Comparison of ENCODE assay signal across 8 cellular contexts in the genomic region with DNA sequence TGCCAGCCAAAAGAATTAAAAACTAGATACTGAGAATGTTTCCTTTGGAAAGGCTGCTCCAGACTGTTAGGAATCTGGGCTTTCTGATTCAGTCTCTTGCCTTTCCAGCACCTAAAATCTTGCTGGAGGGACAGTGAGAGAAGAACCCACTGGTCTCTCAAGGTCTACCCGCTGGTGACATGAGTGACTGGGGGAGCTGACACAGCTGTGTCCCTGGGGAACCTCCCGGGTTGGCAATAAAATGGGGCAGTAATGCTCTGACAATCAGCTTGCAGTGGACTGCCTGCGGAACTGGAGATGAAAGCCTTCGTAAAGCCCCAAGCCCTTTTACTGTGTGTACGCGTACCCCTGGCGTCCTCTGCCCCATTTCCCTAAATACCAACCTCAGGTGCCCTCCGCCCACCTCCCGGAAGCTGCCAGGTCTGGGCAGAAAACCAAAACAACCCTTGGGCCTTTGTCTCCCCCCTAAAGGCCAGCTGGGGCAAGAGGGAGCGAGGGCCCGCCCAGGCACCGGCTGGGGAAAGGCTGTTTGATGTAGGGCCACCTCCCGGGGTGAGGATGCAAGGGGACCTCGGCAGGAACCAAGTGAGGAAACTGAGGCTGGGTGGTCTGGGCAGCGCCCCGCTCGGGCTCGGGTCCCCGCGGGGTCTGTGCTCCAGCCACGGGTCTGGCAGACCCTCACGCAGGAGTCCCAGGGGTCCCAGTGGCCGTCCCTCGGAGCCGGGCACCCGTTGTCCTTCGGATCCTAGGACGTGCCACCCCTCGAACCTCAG. TPM values are rescaled to one million over a fixed set of nuclear protein-coding genes. Genes with fewer than 3 reads are reported as not detected.
DNase-seq lines count a peak whose midpoint lies in the region; ATAC-seq and TF ChIP-seq lines count a peak whose summit lies in the region.

No MANE protein-coding gene starts in this region.

- TF ChIP-seq EP300 in upper lobe of left lung (IDR thresholded peaks at IDR 0.05), result no peak

- H3K4me3 Mint-ChIP-seq in activated CD4-positive, alpha-beta T cell treated with anti-CD3 and anti-CD28 coated beads for 36 hours, result peak overlapping the region; percentile 89

- DNase-seq in activated CD4-positive, alpha-beta T cell treated with anti-CD3 and anti-CD28 coated beads for 36 hours, result peak; percentile 61
- DNase-seq in activated CD4-positive, alpha-beta T cell treated with anti-CD3 and anti-CD28 coated beads for 1 hour, result no peak
- DNase-seq in upper lobe of left lung (peak; percentile 44 to 84), DMS153 treated with DMSO at 0.1 percent for 48 hours (lab: John Stamatoyannopoulos, UW; ENCODE audit: unreplicated experiment) (no peak), activated gamma-delta T cell (lab: John Stamatoyannopoulos, UW) (no peak)

- POLR2A ChIA-PET in activated CD4-positive, alpha-beta T cell treated with anti-CD3 and anti-CD28 coated beads for 36 hours (lab: Charles Lee), result interaction anchor here (0.6 kb wide), 1 partner anchor 80 kb away, joined by 3 read pairs; no protein-coding TSS in a partner anchor

- H3K36me3 Mint-ChIP-seq in activated CD4-positive, alpha-beta T cell treated with anti-CD3 and anti-CD28 coated beads for 36 hours (ENCODE audit: low read depth), result peaks cover 17% of the 10 kb centered on the region

- intact Hi-C loops in activated CD4-positive, alpha-beta T cell treated with anti-CD3 and anti-CD28 coated beads for 36 hours (cut with DNase I, micrococcal nuclease), result loop anchor here (1.0 to 5.0 kb wide), 9 partner anchors 64 to 741 kb away; partner anchors contain the start of genes NAP1L4 (in 2 of the 2), NUP98 (in 1 of the 2), TSSC4 (in 1 of the 2) and ZNF195 (in 1 of the 2)

- peaks cover 12% of the 10 kb centered on the region for H3K4me1 ChIP-seq in mucosa of stomach (ENCODE audit: control insufficient read depth, insufficient read depth, low read length)
- peaks cover 13 to 31% (median 22%) of the 10 kb centered on the region in 4 donors for H3K4me1 ChIP-seq in upper lobe of left lung

- CTCF ChIA-PET in activated CD4-positive, alpha-beta T cell treated with anti-CD3 and anti-CD28 coated beads for 36 hours (lab: Charles Lee), result interaction anchor here (0.8 to 0.9 kb wide), 2 partner anchors 35 to 42 kb away, joined by 4 to 5 read pairs; no protein-coding TSS in a partner anchor

- 12 to 16% methylated on average over 12 to 13 of the region's 29 CpGs for WGBS in upper lobe of left lung, 2 donors

- H3K9me3 Mint-ChIP-seq in activated CD4-positive, alpha-beta T cell treated with anti-CD3 and anti-CD28 coated beads for 36 hours (ENCODE audit: low read depth), result no peaks in the 10 kb centered on the region

- peak overlapping the region; percentile 65 for H3K27ac ChIP-seq in cingulate gyrus (ENCODE audit: low read depth, low read length)
- peak overlapping the region; percentile 86 to 93 (median 93) for H3K27ac ChIP-seq in upper lobe of left lung

- no peak for TF ChIP-seq CTCF in upper lobe of left lung (IDR thresholded peaks at IDR 0.05)

- no peaks in the 10 kb centered on the region for H3K27me3 Mint-ChIP-seq in activated CD4-positive, alpha-beta T cell treated with anti-CD3 and anti-CD28 coated beads for 36 hours

- H3K4me3 ChIP-seq in mucosa of stomach (ENCODE audit: low read length) (peak overlapping the region; percentile 94), upper lobe of left lung (peak overlapping the region; percentile 88 to 98 (median 92))

- H3K36me3 ChIP-seq in mucosa of stomach (ENCODE audit: control insufficient read depth, insufficient read depth, low read length), result no peaks in the 10 kb centered on the region
- peaks cover 0 to 29% (median 0%) of the 10 kb centered on the region in 4 donors for H3K36me3 ChIP-seq in upper lobe of left lung

- peak in 1 of 4 donors; percentile 25 for TF ChIP-seq POLR2A in upper lobe of left lung (IDR thresholded peaks at IDR 0.05)

- H3K9ac ChIP-seq in mucosa of stomach (ENCODE audit: low read length), result peak overlapping the region; percentile 96

- peak; percentile 4 for ATAC-seq in activated CD4-positive, alpha-beta T cell treated with anti-CD3 and anti-CD28 coated beads for 36 hours
- peak; percentile 15; the same call in 2 of the 3 replicates for ATAC-seq in SK-N-SH treated with all-trans-retinoic acid at 6 μM for 48 hours
- peak in 1 of 2 donors; percentile 7 for ATAC-seq in upper lobe of left lung (ENCODE audit: low FRiP score in 2 of 2)

- no peaks in the 10 kb centered on the region for H3K9me3 ChIP-seq in mucosa of stomach (ENCODE audit: control insufficient read depth, low read length)
- no peaks in the 10 kb centered on the region for H3K9me3 ChIP-seq in upper lobe of left lung

- H3K4me1 Mint-ChIP-seq in activated CD4-positive, alpha-beta T cell treated with anti-CD3 and anti-CD28 coated beads for 36 hours, result peaks cover 32% of the 10 kb centered on the region

- H3K27me3 ChIP-seq in mucosa of stomach (ENCODE audit: control insufficient read depth, insufficient read depth, low read length), result no peaks in the 10 kb centered on the region
- H3K27me3 ChIP-seq in upper lobe of left lung, result no peaks in the 10 kb centered on the region

- peak overlapping the region; percentile 87 for H3K27ac Mint-ChIP-seq in activated CD4-positive, alpha-beta T cell treated with anti-CD3 and anti-CD28 coated beads for 36 hours

TF ChIP-seq in SK-N-SH treated with all-trans-retinoic acid at 6 μM for 48 hours, 23 proteins besides CTCF, POLR2A, EP300 and RAD21 (continues in another document):
- TF ChIP-seq ZC3H10 (CRISPR knock-in tag; IDR thresholded peaks at IDR 0.05) (no peak), TOX (CRISPR knock-in tag; IDR thresholded peaks at IDR 0.05; ENCODE audit: borderline replicate concordance) (no peak), ESRRG (CRISPR knock-in tag; IDR thresholded peaks at IDR 0.05) (no peak), RARB (CRISPR knock-in tag; IDR thresholded peaks at IDR 0.05) (no peak), ISL1 (CRISPR knock-in tag; IDR thresholded peaks at IDR 0.05) (no peak), PATZ1 (CRISPR knock-in tag; IDR thresholded peaks at IDR 0.05; ENCODE audit: borderline replicate concordance) (no peak), ARNTL (CRISPR knock-in tag; IDR thresholded peaks at IDR 0.05; ENCODE audit: borderline replicate concordance, low read depth) (no peak), ZNF565 (CRISPR knock-in tag; conservative IDR thresholded peaks at IDR 0.05; ENCODE audit: low read depth) (no peak), ZNF70 (CRISPR knock-in tag; IDR thresholded peaks at IDR 0.05) (no peak), GLIS3 (CRISPR knock-in tag; IDR thresholded peaks at IDR 0.05) (no peak), ZFP30 (CRISPR knock-in tag; IDR thresholded peaks at IDR 0.05) (no peak), POU6F1 (CRISPR knock-in tag; IDR thresholded peaks at IDR 0.05; ENCODE audit: borderline replicate concordance, low read depth) (no peak)
- TF ChIP-seq, protein P1, sequence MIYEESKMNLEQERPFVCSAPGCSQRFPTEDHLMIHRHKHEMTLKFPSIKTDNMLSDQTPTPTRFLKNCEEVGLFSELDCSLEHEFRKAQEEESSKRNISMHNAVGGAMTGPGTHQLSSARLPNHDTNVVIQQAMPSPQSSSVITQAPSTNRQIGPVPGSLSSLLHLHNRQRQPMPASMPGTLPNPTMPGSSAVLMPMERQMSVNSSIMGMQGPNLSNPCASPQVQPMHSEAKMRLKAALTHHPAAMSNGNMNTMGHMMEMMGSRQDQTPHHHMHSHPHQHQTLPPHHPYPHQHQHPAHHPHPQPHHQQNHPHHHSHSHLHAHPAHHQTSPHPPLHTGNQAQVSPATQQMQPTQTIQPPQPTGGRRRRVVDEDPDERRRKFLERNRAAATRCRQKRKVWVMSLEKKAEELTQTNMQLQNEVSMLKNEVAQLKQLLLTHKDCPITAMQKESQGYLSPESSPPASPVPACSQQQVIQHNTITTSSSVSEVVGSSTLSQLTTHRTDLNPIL (CRISPR knock-in tag; IDR thresholded peaks at IDR 0.05; ENCODE audit: low read depth), result no peak

RNA-seq across cellular contexts. Expression of gene CARS1, which starts 0.7 kb away (rescaled TPM):
- total RNA-seq in activated CD4-positive, alpha-beta T cell treated with anti-CD3 and anti-CD28 coated beads for 36 hours, result 100 to 1,000 TPM in 1 of 2 experiments, 10 to 100 TPM in 1; 94.1 to 126 TPM
- total RNA-seq in upper lobe of left lung, result 10 to 100 TPM; 28.9 to 54.1 (median 43.0) TPM

Comparison
In these comparisons a context has a peak if more than half of its experiments do, and no peak if none do; other contexts are left out.
1. DNase-seq: peak in activated CD4-positive, alpha-beta T cell treated with anti-CD3 and anti-CD28 coated beads for 36 hours (single experiment) and upper lobe of left lung (2 of 2); none in activated CD4-positive, alpha-beta T cell treated with anti-CD3 and anti-CD28 coated beads for 1 hour (single experiment), DMS153 treated with DMSO at 0.1 percent for 48 hours (single experiment) and activated gamma-delta T cell (single experiment).